Comparison of ENCODE assay signal across 8 cellular contexts in the genomic region with DNA sequence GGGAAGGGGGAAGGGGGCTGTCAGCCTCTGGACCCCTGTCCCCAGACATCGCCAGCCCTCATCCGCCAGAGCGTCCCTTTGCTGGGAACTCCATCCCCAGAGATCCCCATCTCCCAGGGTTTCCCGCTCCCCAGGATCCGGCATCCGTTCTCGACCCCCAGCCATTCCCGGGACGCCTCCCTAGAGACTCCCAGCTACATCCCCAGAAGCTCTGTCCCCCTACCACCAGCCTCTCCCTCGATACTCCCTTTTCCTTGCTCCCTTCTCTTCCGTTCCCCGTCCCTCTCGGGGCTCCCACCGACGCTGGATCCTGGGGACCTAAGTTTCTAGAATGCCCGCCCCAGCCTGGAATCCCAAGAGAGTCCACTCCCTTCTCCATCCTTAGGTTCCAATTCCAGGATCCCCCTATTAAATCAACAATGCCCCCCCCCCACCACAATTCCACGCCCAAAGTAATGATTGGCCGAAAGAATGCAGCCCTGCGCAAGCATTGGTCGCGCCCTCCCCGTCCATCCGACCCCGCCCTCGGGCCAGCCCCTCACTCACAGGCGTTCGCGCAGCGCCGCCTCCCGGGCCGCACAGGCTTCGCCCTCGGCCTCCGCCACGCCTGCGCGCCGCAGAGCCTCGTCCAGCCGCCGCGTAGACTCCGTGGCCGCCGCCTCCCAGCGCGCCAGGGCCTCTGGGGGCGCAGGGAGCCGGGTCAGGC. TPM values are rescaled to one million over a fixed set of nuclear protein-coding genes. Genes with fewer than 3 reads are reported as not detected.
A peak's percentile ranks its signal among the peaks of the same experiment; 100 is the strongest.
DNase-seq lines count a peak whose midpoint lies in the region; ATAC-seq and TF ChIP-seq lines count a peak whose summit lies in the region.

No MANE protein-coding gene starts in this region.

- ATAC-seq in HG02588 (IDR thresholded peaks at IDR 0.05; ENCODE audit: unreplicated experiment) (peak; percentile 77), left ventricle myocardium superior (peak; percentile 98), psoas muscle (peak; percentile 84 to 92 (median 88))

- WGBS in psoas muscle, 3 donors, result 0 to 1% (median 1%) methylated on average over 49 to 50 of the region's 50 CpGs
- WGBS in urinary bladder, result under 1% methylated on average over 50 of the region's 50 CpGs

- H3K4me1 ChIP-seq in adipocyte (ENCODE audit: control insufficient read depth, insufficient read depth, low read length) (peaks cover 10% of the 10 kb centered on the region), psoas muscle (peaks cover 5% of the 10 kb centered on the region), urinary bladder (ENCODE audit: insufficient read depth) (no peaks in the 10 kb centered on the region)

- TF ChIP-seq CTCF in psoas muscle (IDR thresholded peaks at IDR 0.05), result peak; percentile 59

- H3K9me3 ChIP-seq in adipocyte (ENCODE audit: control insufficient read depth, low read length), result peaks cover 8% of the 10 kb centered on the region
- H3K9me3 ChIP-seq in psoas muscle, result peaks cover 11% of the 10 kb centered on the region

- peak overlapping the region; percentile 73 for H3K9ac ChIP-seq in adipocyte (ENCODE audit: low read length)

- H3K4me3 ChIP-seq in adipocyte (ENCODE audit: low read length) (peak overlapping the region; percentile 84), psoas muscle (peak overlapping the region; percentile 52), urinary bladder (ENCODE audit: low read depth, low read length) (peak overlapping the region; percentile 23)

- H3K27me3 ChIP-seq in adipocyte (replicated peaks; ENCODE audit: control insufficient read depth, insufficient read depth, low read length) (peaks cover 4% of the 10 kb centered on the region), psoas muscle (ENCODE audit: insufficient read depth in 3 of 3, low read length in 2 of 3) (peaks cover 0 to 43% (median 10%) of the 10 kb centered on the region in 3 donors)

- H3K36me3 ChIP-seq in adipocyte (ENCODE audit: control insufficient read depth, insufficient read depth, low read length, severe bottlenecking) (no peaks in the 10 kb centered on the region), psoas muscle (ENCODE audit: insufficient read depth in 1 of 2, low read depth in 1 of 2) (no peaks in the 10 kb centered on the region), urinary bladder (ENCODE audit: insufficient read depth) (no peaks in the 10 kb centered on the region)

- intact Hi-C loops in left ventricle myocardium superior (cut with micrococcal nuclease) (no loop called here), psoas muscle (cut with DNase I) (no loop called here)

- H3K27ac ChIP-seq in psoas muscle (no peak overlapping the region), urinary bladder (ENCODE audit: low read depth) (no peak overlapping the region)

- TF ChIP-seq POLR2A in GM10847 (IDR thresholded peaks at IDR 0.05; ENCODE audit: extremely low read depth, insufficient read length), result peak; percentile 16

- DNase-seq in NCI-H1092 treated with DMSO at 0.1 percent for 48 hours (lab: John Stamatoyannopoulos, UW) (peak; percentile 84), SW480 (ENCODE audit: low spot score) (peak; percentile 85), adipocyte (ENCODE audit: low read depth) (peak; percentile 98), left ventricle myocardium superior (peak; percentile 93), psoas muscle (peak; percentile 90 to 92)

RNA-seq across cellular contexts. Expression of a gene that starts 3.2 kb away (rescaled TPM):
- total RNA-seq in left ventricle myocardium superior, result not detected
- under 1 TPM in 1 of 4 donors, not detected in 3; 0.51 TPM for total RNA-seq in psoas muscle
- under 1 TPM in 1 of 3 donors, not detected in 2; 0.13 TPM for polyA plus RNA-seq in psoas muscle
- not detected for total RNA-seq in urinary bladder
- not detected for polyA plus RNA-seq in urinary bladder

RNA-seq across cellular contexts. Expression of a gene that starts 13.7 kb away (rescaled TPM):
- 22.9 TPM for total RNA-seq in left ventricle myocardium superior
- 10 to 100 TPM; 16.0 to 23.7 (median 16.3) TPM for total RNA-seq in psoas muscle
- 10 to 100 TPM in 2 of 3 donors, 1 to 10 TPM in 1; 6.5 to 46.0 (median 14.5) TPM for polyA plus RNA-seq in psoas muscle
- 23.6 TPM for total RNA-seq in urinary bladder
- polyA plus RNA-seq in urinary bladder, result 289 TPM

RNA-seq across cellular contexts. Expression of a gene that starts 14.6 kb away (rescaled TPM):
- total RNA-seq in left ventricle myocardium superior (49.7 TPM), psoas muscle (10 to 100 TPM; 18.3 to 47.7 (median 33.5) TPM), urinary bladder (11.5 TPM)
- polyA plus RNA-seq in psoas muscle (10 to 100 TPM; 29.8 to 40.8 (median 34.4) TPM), urinary bladder (103 TPM)

RNA-seq across cellular contexts. Expression of a gene that starts 29.0 kb away (rescaled TPM):
- total RNA-seq in left ventricle myocardium superior (18.9 TPM), psoas muscle (10 to 100 TPM; 15.6 to 23.7 (median 18.9) TPM), urinary bladder (25.7 TPM)
- polyA plus RNA-seq in psoas muscle (10 to 100 TPM; 29.4 to 79.7 (median 43.1) TPM), urinary bladder (66.4 TPM)

RNA-seq across cellular contexts. Expression of a gene that starts 53.5 kb away (rescaled TPM):
- total RNA-seq in left ventricle myocardium superior (11.5 TPM), psoas muscle (10 to 100 TPM in 3 of 4 donors, 1 to 10 TPM in 1; 9.6 to 11.0 (median 10.5) TPM), urinary bladder (11.2 TPM)
- polyA plus RNA-seq in psoas muscle (10 to 100 TPM in 1 of 3 donors, 1 to 10 TPM in 2; 6.2 to 16.5 (median 8.8) TPM), urinary bladder (15.9 TPM)

Comparison
In these comparisons a context has a peak if more than half of its experiments do, and no peak if none do; other contexts are left out.
1. H3K4me3 ChIP-seq: peak in every context shown above with its lines; median percentile 84 in adipocyte; 52 in psoas muscle; 23 in urinary bladder.